ENCODE assay signal across 15 cellular contexts in the genomic region with DNA sequence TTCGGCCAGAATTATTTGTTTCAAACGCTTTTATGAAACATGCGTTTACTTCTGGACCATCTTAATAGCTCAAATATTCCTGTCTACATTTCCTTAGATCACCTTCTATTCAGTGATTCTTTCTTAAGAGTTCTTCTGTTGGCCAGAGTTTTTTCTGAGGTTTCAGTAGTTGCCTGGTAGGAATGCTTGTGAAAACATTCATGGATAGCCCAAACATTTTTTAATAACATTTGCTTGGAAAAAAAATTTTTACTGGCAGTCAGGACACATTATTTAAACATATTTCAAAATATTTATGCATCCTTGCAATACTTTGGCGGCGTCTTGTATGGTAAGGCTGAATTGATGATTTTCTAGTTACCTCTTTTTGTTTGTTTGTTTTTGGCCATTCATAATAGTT.
"Had no signal": no experiment of that assay in that cellular context is flagged by ENCODE, and none has a peak within 500 bp of the region (broad histone marks: within the 10 kb centered on the region; RNA-seq: fewer than 3 reads in every experiment).

No MANE protein-coding gene starts in this region.

- H3K27me3 ChIP-seq: dorsolateral prefrontal cortex, esophagus muscularis mucosa, neural progenitor cell, tibial artery, vagina had no signal

- H3K4me1 ChIP-seq: neural progenitor cell, vagina had no signal

- H3K36me3 ChIP-seq: esophagus muscularis mucosa, neural progenitor cell, tibial artery, vagina had no signal

- H2AFZ ChIP-seq: neural progenitor cell had no signal

- H3K4me2 ChIP-seq: neural progenitor cell, smooth muscle cell had no signal

- H3K9ac ChIP-seq: neural progenitor cell had no signal

- H3K27ac ChIP-seq: dorsolateral prefrontal cortex, esophagus muscularis mucosa, neural progenitor cell, tibial artery, vagina had no signal

- H3K27ac Mint-ChIP-seq: activated CD4-positive, alpha-beta T cell treated with anti-CD3 and anti-CD28 coated beads, Interleukin-2, amount 10 ng/mL, durations not matched to agents 24 days and 14 days; activated naive CD4-positive, alpha-beta T cell treated with anti-CD3 and anti-CD28 coated beads for 36 hours; activated T-helper 17 cell treated with anti-CD3 and anti-CD28 coated beads, Interleukin-2, amount 50 U/mL, for 72 hours; mesothelial cell of epicardium; neural progenitor cell; T-helper 17 cell; WTC11 had no signal

- H3K36me3 Mint-ChIP-seq: neural progenitor cell had no signal

- H3K4me3 ChIP-seq: dorsolateral prefrontal cortex, esophagus muscularis mucosa, neural progenitor cell, smooth muscle cell, tibial artery, vagina had no signal

- H3K9me3 ChIP-seq: vagina had no signal

- DNase-seq: activated CD4-positive, alpha-beta T cell treated with anti-CD3 and anti-CD28 coated beads, Interleukin-2, amount 10 ng/mL, durations not matched to agents 24 days and 14 days; activated naive CD4-positive, alpha-beta T cell treated with anti-CD3 and anti-CD28 coated beads for 36 hours; cerebellar nuclear complex; dorsolateral prefrontal cortex; hippocampal formation; retina; T-helper 17 cell; tibial artery had no signal

- ATAC-seq: activated T-helper 17 cell treated with anti-CD3 and anti-CD28 coated beads, Interleukin-2, amount 50 U/mL, for 72 hours; T-helper 17 cell; WTC11 had no signal

- H3K4me3 Mint-ChIP-seq: activated CD4-positive, alpha-beta T cell treated with anti-CD3 and anti-CD28 coated beads, Interleukin-2, amount 10 ng/mL, durations not matched to agents 24 days and 14 days; activated naive CD4-positive, alpha-beta T cell treated with anti-CD3 and anti-CD28 coated beads for 36 hours; activated T-helper 17 cell treated with anti-CD3 and anti-CD28 coated beads, Interleukin-2, amount 50 U/mL, for 72 hours; mesothelial cell of epicardium; neural progenitor cell; T-helper 17 cell; WTC11 had no signal

- H3K4me1 Mint-ChIP-seq: activated CD4-positive, alpha-beta T cell treated with anti-CD3 and anti-CD28 coated beads, Interleukin-2, amount 10 ng/mL, durations not matched to agents 24 days and 14 days; activated T-helper 17 cell treated with anti-CD3 and anti-CD28 coated beads, Interleukin-2, amount 50 U/mL, for 72 hours; mesothelial cell of epicardium; neural progenitor cell; T-helper 17 cell; WTC11 had no signal

- H3K27me3 Mint-ChIP-seq: activated CD4-positive, alpha-beta T cell treated with anti-CD3 and anti-CD28 coated beads, Interleukin-2, amount 10 ng/mL, durations not matched to agents 24 days and 14 days; T-helper 17 cell had no signal
